ENCODE assay signal across 8 cellular contexts in genomic region chrX:3920424-3921017, GRCh38.
A peak's percentile ranks its signal among the peaks of the same experiment; 100 is the strongest.
DNase-seq lines count a peak whose midpoint lies in the region; ATAC-seq, FAIRE-seq and TF ChIP-seq lines count a peak whose summit lies in the region.
"Not testable (repeated sequence)": the region's sequence is repeated elsewhere in the genome, so short reads cannot be mapped to it uniquely, and the experiment has no call there.

No MANE protein-coding gene starts in this region.

- H4K91ac ChIP-seq in IMR-90 (ENCODE audit: insufficient read depth, low read depth, low read length) = not testable (repeated sequence)

- ATAC-seq in CD4-positive, alpha-beta T cell (ENCODE audit: poor library complexity) = peak; percentile 97
- ATAC-seq in GM19025 (IDR thresholded peaks at IDR 0.05; ENCODE audit: low read depth, unreplicated experiment) (peak; percentile 93), GM21515 (IDR thresholded peaks at IDR 0.05; ENCODE audit: unreplicated experiment) (peak; percentile 99), HG02798 (IDR thresholded peaks at IDR 0.05; ENCODE audit: poor library complexity, unreplicated experiment) (peak; percentile 98), HG03135 (IDR thresholded peaks at IDR 0.05; ENCODE audit: unreplicated experiment) (peak; percentile 99), IMR-90 (ENCODE audit: low read depth) (peak; percentile 96), GM12878 (peak; percentile 97), memory B cell (ENCODE audit: low read depth) (peak; percentile 95)

- DNase-seq in CD4-positive, alpha-beta T cell; IMR-90; GM12878 (ENCODE audit: low read depth, low spot score); memory B cell (ENCODE audit: low spot score in 2 of 2): not testable (repeated sequence)

- H3K27ac Mint-ChIP-seq in CD4-positive, alpha-beta T cell; memory B cell: not testable (repeated sequence)

- not testable (repeated sequence) for H2AK9ac ChIP-seq in IMR-90 (replicated peaks; ENCODE audit: low read depth, low read length, poor library complexity)

- H4K8ac ChIP-seq in IMR-90 (ENCODE audit: low read depth in 2 of 2, low read length in 2 of 2) = not testable (repeated sequence)

- not testable (repeated sequence) for H3K36me3 ChIP-seq in IMR-90 (ENCODE audit: control insufficient read depth, insufficient read depth, low read length); GM12878 (ENCODE audit: control insufficient read depth in 2 of 2, insufficient read depth in 2 of 2, low read length in 1 of 2)

- not testable (repeated sequence) for H3K18ac ChIP-seq in IMR-90 (ENCODE audit: low read depth, low read length)

- H3K27me3 Mint-ChIP-seq in CD4-positive, alpha-beta T cell; memory B cell: not testable (repeated sequence)

- not testable (repeated sequence) for H2BK20ac ChIP-seq in IMR-90 (ENCODE audit: low read depth, low read length)

- H3K9me3 Mint-ChIP-seq in CD4-positive, alpha-beta T cell; memory B cell: not testable (repeated sequence)

- not testable (repeated sequence) for H2BK15ac ChIP-seq in IMR-90 (ENCODE audit: low read depth, low read length)

- POLR2A ChIA-PET in CD4-positive, alpha-beta T cell (lab: Charles Lee); IMR-90 (lab: Charles Lee; ENCODE audit: unreplicated experiment); GM12878 (lab: Charles Lee): not testable (repeated sequence)

- H2AK5ac ChIP-seq in IMR-90 (ENCODE audit: low read depth, low read length) = not testable (repeated sequence)

- not testable (repeated sequence) for H2AFZ ChIP-seq in IMR-90 (replicated peaks; ENCODE audit: low read length, poor library complexity); GM12878 (ENCODE audit: control insufficient read depth, low read depth, low read length)

- not testable (repeated sequence) for H3K4me2 ChIP-seq in IMR-90 (ENCODE audit: low read depth, low read length); GM12878 (ENCODE audit: control insufficient read depth, insufficient read depth)

- H3K27me3 ChIP-seq in CD4-positive, alpha-beta T cell (ENCODE audit: control insufficient read depth, insufficient read depth, low read length); IMR-90 (ENCODE audit: control insufficient read depth, insufficient read depth, low read length); GM12878 (replicated peaks in 1 of 2; ENCODE audit: control insufficient read depth in 2 of 2, insufficient read depth in 2 of 2, low read length in 1 of 2): not testable (repeated sequence)

- not testable (repeated sequence) for H3K4me3 Mint-ChIP-seq in CD4-positive, alpha-beta T cell; memory B cell

- H2BK120ac ChIP-seq in IMR-90 (ENCODE audit: low read depth, low read length) = not testable (repeated sequence)

- H3K23ac ChIP-seq in IMR-90 (ENCODE audit: low read depth, low read length) = not testable (repeated sequence)

- H2BK5ac ChIP-seq in IMR-90 (ENCODE audit: low read depth, low read length, poor library complexity, severe bottlenecking) = not testable (repeated sequence)

- H3K9me1 ChIP-seq in IMR-90 (ENCODE audit: insufficient read depth, low read length) = not testable (repeated sequence)

- H3K4me1 Mint-ChIP-seq in CD4-positive, alpha-beta T cell (ENCODE audit: low read depth); memory B cell: not testable (repeated sequence)

- RAD21 ChIA-PET in GM12878 (lab: Charles Lee; ENCODE audit: unreplicated experiment) = not testable (repeated sequence)

- not testable (repeated sequence) for TF ChIP-seq EP300 in GM12878 (IDR thresholded peaks at IDR 0.05; ENCODE audit: borderline replicate concordance in 1 of 2, control insufficient read depth in 1 of 2, low read depth in 2 of 2, low read length in 2 of 2)

- not testable (repeated sequence) for H3K56ac ChIP-seq in IMR-90 (ENCODE audit: extremely low read depth, insufficient read depth, low read length)

- H3K27ac ChIP-seq in CD4-positive, alpha-beta T cell (ENCODE audit: low read depth, low read length); IMR-90 (ENCODE audit: insufficient read depth, low read length); GM12878 (ENCODE audit: control insufficient read depth, insufficient read depth): not testable (repeated sequence)

- dilution Hi-C loops in IMR-90 (cut with HindIII; ENCODE audit: low sequenced_read_pairs, unreplicated experiment) = not testable (repeated sequence)

- not testable (repeated sequence) for TF ChIP-seq RAD21 in IMR-90 (IDR thresholded peaks at IDR 0.05; ENCODE audit: low read length); GM12878 (IDR thresholded peaks at IDR 0.05; ENCODE audit: insufficient read depth, low read depth, low read length)

- SMC1A ChIA-PET in GM12878 (lab: Charles Lee; ENCODE audit: uncharacterized antibody, unreplicated experiment) = not testable (repeated sequence)

- H3K4ac ChIP-seq in IMR-90 (ENCODE audit: low read depth, low read length) = not testable (repeated sequence)

- in situ Hi-C loops in IMR-90 (cut with MboI; ENCODE audit: low sequenced_read_pairs); GM12878 (cut with MboI): not testable (repeated sequence)

- not testable (repeated sequence) for H3K79me1 ChIP-seq in IMR-90 (ENCODE audit: low read depth in 1 of 2, low read length in 2 of 2)

- intact Hi-C loops in CD4-positive, alpha-beta T cell (cut with DNase I, micrococcal nuclease); IMR-90 (cut with micrococcal nuclease); GM12878 (cut with micrococcal nuclease; ENCODE audit: unreplicated experiment): not testable (repeated sequence)

- H3K4me1 ChIP-seq in IMR-90 (ENCODE audit: control insufficient read depth, insufficient read depth, low read length); GM12878 (ENCODE audit: control insufficient read depth, insufficient read depth, low read length): not testable (repeated sequence)

- H3K36me3 Mint-ChIP-seq in CD4-positive, alpha-beta T cell (ENCODE audit: low read depth); memory B cell: not testable (repeated sequence)

- not testable (repeated sequence) for H3K9ac ChIP-seq in IMR-90 (ENCODE audit: low read depth, low read length); GM12878 (ENCODE audit: control insufficient read depth, insufficient read depth, low read length)

- H3K79me2 ChIP-seq in GM12878 (ENCODE audit: control insufficient read depth, insufficient read depth, low read length) = not testable (repeated sequence)

- TF ChIP-seq POLR2A in IMR-90 (IDR thresholded peaks at IDR 0.05; ENCODE audit: low read depth, low read length); GM12878 (IDR thresholded peaks at IDR 0.05; ENCODE audit: low read depth, low read length): not testable (repeated sequence)

- no CpG with 5 or more reads among the region's 78 CpGs for WGBS in IMR-90 (ENCODE audit: extremely low coverage in 2 of 2, insufficient read length in 1 of 2), 2 experiments
- no CpG with 5 or more reads among the region's 78 CpGs for WGBS in GM12878 (ENCODE audit: insufficient coverage, insufficient replicate concordance, low lambda C conversion rate, missing lambda C conversion rate)

- not testable (repeated sequence) for BruUV-seq in IMR-90 (replicated peaks; lab: Mats Ljungman, UMichigan); GM12878 (replicated peaks; lab: Mats Ljungman, UMichigan)

- not testable (repeated sequence) for H3K4me3 ChIP-seq in IMR-90 (ENCODE audit: insufficient read depth, low read depth, low read length); GM12878

- TF ChIP-seq CTCF in CD4-positive, alpha-beta T cell (IDR thresholded peaks at IDR 0.05); IMR-90 (conservative IDR thresholded peaks at IDR 0.05; ENCODE audit: low read depth, low read length); GM12878 (IDR thresholded peaks at IDR 0.05 in 2 of 3, conservative IDR thresholded peaks at IDR 0.05 in 1 of 3; ENCODE audit: control insufficient read depth in 2 of 3, extremely low read depth in 1 of 3, insufficient read depth in 1 of 3, low read depth in 3 of 3, low read length in 3 of 3): not testable (repeated sequence)

- not testable (repeated sequence) for H3K14ac ChIP-seq in IMR-90 (replicated peaks; ENCODE audit: low read depth, low read length)

- H3K9me3 ChIP-seq in CD4-positive, alpha-beta T cell (ENCODE audit: control insufficient read depth, low read length); IMR-90 (ENCODE audit: control insufficient read depth, insufficient read depth, low read length); GM12878 (replicated peaks; ENCODE audit: control insufficient read depth, insufficient read depth, low read length): not testable (repeated sequence)

- H4K5ac ChIP-seq in IMR-90 (ENCODE audit: low read depth, low read length) = not testable (repeated sequence)

- not testable (repeated sequence) for H4K20me1 ChIP-seq in IMR-90 (ENCODE audit: insufficient read depth, low read length); GM12878 (ENCODE audit: control insufficient read depth, insufficient read depth)

- CTCF ChIA-PET in CD4-positive, alpha-beta T cell (lab: Charles Lee); IMR-90 (lab: Yijun Ruan, JAX); GM12878 (lab: Yijun Ruan, JAX): not testable (repeated sequence)

- FAIRE-seq in GM12878 (lab: Jason Lieb, UNC) = not testable (repeated sequence)
